17 cellular contexts compared by ENCODE assay signal in the genomic region with DNA sequence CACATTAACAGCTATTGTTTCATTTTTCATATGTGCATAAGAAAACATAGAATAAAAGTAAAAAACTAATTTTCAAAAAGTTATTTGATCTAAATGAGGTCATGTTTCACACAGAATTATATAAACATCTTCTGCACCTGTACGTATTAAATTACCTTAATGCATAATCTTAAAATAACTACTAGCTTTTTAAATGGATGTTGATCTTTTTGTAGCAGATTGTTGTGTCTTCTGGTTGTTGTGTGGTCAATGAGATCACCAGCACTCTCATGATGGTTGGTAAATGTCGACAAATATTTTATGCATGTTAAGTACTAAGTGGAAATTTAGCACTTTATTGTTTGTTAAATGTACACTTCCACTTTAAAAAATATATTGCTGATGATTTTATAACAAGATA.
DNase-seq lines count a peak whose midpoint lies in the region; ATAC-seq and TF ChIP-seq lines count a peak whose summit lies in the region.
"Had no signal": no experiment of that assay in that cellular context is flagged by ENCODE, and none has a peak within 500 bp of the region (broad histone marks: within the 10 kb centered on the region; RNA-seq: fewer than 3 reads in every experiment).

No MANE protein-coding gene starts in this region.

- H3K4me1 Mint-ChIP-seq in stimulated activated memory B cell treated with anti-CD40 and anti-IgM and Interleukin-4, amounts not matched to agents 10 μg/mL and 1 μg/mL and 100 μg/mL, for 72 hours: no peaks in the 10 kb centered on the region
- H3K4me1 Mint-ChIP-seq: CD4-positive, alpha-beta memory T cell; GM23338; H9 had no signal

- peaks cover 13% of the 10 kb centered on the region for H3K36me3 Mint-ChIP-seq in stimulated activated memory B cell treated with anti-CD40 and anti-IgM and Interleukin-4, amounts not matched to agents 10 μg/mL and 1 μg/mL and 100 μg/mL, for 72 hours

- DNase-seq in NCI-H2107 treated with DMSO at 0.1 percent for 48 hours (lab: John Stamatoyannopoulos, UW; ENCODE audit: unreplicated experiment) (peak; percentile 75), NCI-H2107 (lab: John Stamatoyannopoulos, UW) (no peak), NCI-H69 (lab: John Stamatoyannopoulos, UW) (peak; percentile 35), lower leg skin (ENCODE audit: low spot score in 2 of 2) (no peak)
- DNase-seq: C1 segment of cervical spinal cord; Calu3; CD4-positive, alpha-beta memory T cell; COR-L47; DMS53; DMS79 treated with DMSO at 0.1 percent for 48 hours; GF-D8; H9; HFFc6 had no signal

- peak overlapping the region; percentile 5 for H3K27ac Mint-ChIP-seq in stimulated activated memory B cell treated with anti-CD40 and anti-IgM and Interleukin-4, amounts not matched to agents 10 μg/mL and 1 μg/mL and 100 μg/mL, for 72 hours
- H3K27ac Mint-ChIP-seq: GM23338, HFFc6 had no signal

- H3K27me3 Mint-ChIP-seq in stimulated activated memory B cell treated with anti-CD40 and anti-IgM and Interleukin-4, amounts not matched to agents 10 μg/mL and 1 μg/mL and 100 μg/mL, for 72 hours: no peaks in the 10 kb centered on the region
- H3K27me3 Mint-ChIP-seq: CD4-positive, alpha-beta memory T cell had no signal

- WGBS in lower leg skin, 2 donors: 96 to 99% methylated on average over 2 of the region's 2 CpGs

- H3K4me3 Mint-ChIP-seq in stimulated activated memory B cell treated with anti-CD40 and anti-IgM and Interleukin-4, amounts not matched to agents 10 μg/mL and 1 μg/mL and 100 μg/mL, for 72 hours: no peak overlapping the region
- H3K4me3 Mint-ChIP-seq: CD4-positive, alpha-beta memory T cell; GM23338; H9; HFFc6 had no signal

- H3K9me3 Mint-ChIP-seq in stimulated activated memory B cell treated with anti-CD40 and anti-IgM and Interleukin-4, amounts not matched to agents 10 μg/mL and 1 μg/mL and 100 μg/mL, for 72 hours: no peaks in the 10 kb centered on the region
- H3K9me3 Mint-ChIP-seq: GM23338, H9, HFFc6 had no signal

- no peak for TF ChIP-seq POLR2A in lower leg skin (IDR thresholded peaks at IDR 0.05)

- intact Hi-C loops in lower leg skin (cut with DNase I; ENCODE audit: low total_unique reads): no loop called here

- ATAC-seq in stimulated activated memory B cell treated with anti-CD40 and anti-IgM and Interleukin-4, amounts not matched to agents 10 μg/mL and 1 μg/mL and 100 μg/mL, for 72 hours: no peak
- ATAC-seq in HG02571 (IDR thresholded peaks at IDR 0.05; ENCODE audit: unreplicated experiment): no peak
- ATAC-seq: GM23338, HCT116 had no signal

- H3K4me3 ChIP-seq in lower leg skin (ENCODE audit: low read depth, poor library complexity, severe bottlenecking): no peak overlapping the region
- H3K4me3 ChIP-seq: GM23338 had no signal

- TF ChIP-seq CTCF in lower leg skin (IDR thresholded peaks at IDR 0.05): no peak

Comparison
In these comparisons a context has a peak if more than half of its experiments do, and no peak if none do; other contexts are left out.
1. DNase-seq: peak in NCI-H2107 treated with DMSO at 0.1 percent for 48 hours (single experiment) and NCI-H69 (single experiment); none in NCI-H2107 (single experiment) and lower leg skin (0 of 2).